8 cellular contexts compared by ENCODE assay signal in the genomic region with DNA sequence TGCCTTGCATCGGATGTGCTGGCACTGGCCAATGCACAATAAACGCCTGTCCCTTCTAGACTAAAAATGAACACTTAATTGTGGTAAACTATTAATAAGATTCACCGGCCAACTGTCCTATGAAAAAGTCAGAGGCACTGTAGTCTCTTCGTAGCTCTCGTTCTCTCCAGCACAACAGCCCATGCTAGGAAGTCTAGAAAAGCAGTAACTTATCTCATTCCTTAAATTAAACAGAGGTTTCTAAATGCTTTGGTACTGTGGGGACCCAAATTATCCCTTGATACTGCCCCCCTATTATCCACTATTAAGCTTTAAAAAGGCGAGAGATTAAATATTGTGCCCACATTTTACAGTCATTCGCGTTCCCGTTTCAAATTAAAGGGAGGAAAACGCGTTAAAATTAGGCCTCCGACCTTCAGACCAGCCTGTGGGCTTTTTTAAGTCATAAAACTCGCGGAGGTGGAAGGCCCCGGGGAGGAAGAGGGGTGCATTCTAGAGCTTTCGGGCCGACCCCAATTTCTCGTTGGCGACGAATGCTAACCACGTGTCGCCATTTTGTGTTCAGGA.
DNase-seq lines count a peak whose midpoint lies in the region; ATAC-seq lines count a peak whose summit lies in the region.

No MANE protein-coding gene starts in this region.

- ATAC-seq in stimulated activated effector memory CD8-positive, alpha-beta T cell treated with anti-CD3 and anti-CD28 coated beads, Interleukin-12 subunit alpha, Interleukin-12 subunit beta, amount 100 ng/mL, for 72 hours: no peak
- ATAC-seq in GM19023 (IDR thresholded peaks at IDR 0.05; ENCODE audit: unreplicated experiment): no peak
- ATAC-seq in HG02938 (IDR thresholded peaks at IDR 0.05; ENCODE audit: unreplicated experiment): no peak

- H3K4me3 ChIP-seq in iPS-11a (ENCODE audit: low read depth, low read length): peak overlapping the region; percentile 84

- peaks cover 95% of the 10 kb centered on the region for H3K36me3 Mint-ChIP-seq in stimulated activated effector memory CD8-positive, alpha-beta T cell treated with anti-CD3 and anti-CD28 coated beads, Interleukin-12 subunit alpha, Interleukin-12 subunit beta, amount 100 ng/mL, for 72 hours

- no peaks in the 10 kb centered on the region for H3K9me3 Mint-ChIP-seq in stimulated activated effector memory CD8-positive, alpha-beta T cell treated with anti-CD3 and anti-CD28 coated beads, Interleukin-12 subunit alpha, Interleukin-12 subunit beta, amount 100 ng/mL, for 72 hours

- H3K27ac Mint-ChIP-seq in stimulated activated effector memory CD8-positive, alpha-beta T cell treated with anti-CD3 and anti-CD28 coated beads, Interleukin-12 subunit alpha, Interleukin-12 subunit beta, amount 100 ng/mL, for 72 hours: peak overlapping the region; percentile 100

- peaks cover 55% of the 10 kb centered on the region for H3K4me1 Mint-ChIP-seq in stimulated activated effector memory CD8-positive, alpha-beta T cell treated with anti-CD3 and anti-CD28 coated beads, Interleukin-12 subunit alpha, Interleukin-12 subunit beta, amount 100 ng/mL, for 72 hours

- H3K4me3 Mint-ChIP-seq in stimulated activated effector memory CD8-positive, alpha-beta T cell treated with anti-CD3 and anti-CD28 coated beads, Interleukin-12 subunit alpha, Interleukin-12 subunit beta, amount 100 ng/mL, for 72 hours: peak overlapping the region; percentile 93

- peak; percentile 29 for DNase-seq in activated T-cell treated with anti-CD3 and anti-CD28 coated beads, Interleukin-2, amount 50 U/mL, for 1 hour
- DNase-seq in activated T-cell treated with anti-CD3 and anti-CD28 coated beads for 4 hours: no peak
- DNase-seq in activated CD8-positive, alpha-beta memory T cell treated with anti-CD3 and anti-CD28 coated beads, Interleukin-2, amount 50 U/mL, for 48 hours: peak; percentile 50
- DNase-seq in stimulated activated effector memory CD8-positive, alpha-beta T cell treated with anti-CD3 and anti-CD28 coated beads, Interleukin-12 subunit alpha, Interleukin-12 subunit beta, amount 100 ng/mL, for 72 hours (ENCODE audit: low spot score in 2 of 2): no peak
- DNase-seq in NCI-H2196 (lab: John Stamatoyannopoulos, UW; ENCODE audit: unreplicated experiment): no peak

Comparison
In these comparisons a context has a peak if more than half of its experiments do, and no peak if none do; other contexts are left out.
1. DNase-seq: peak in activated T-cell treated with anti-CD3 and anti-CD28 coated beads, Interleukin-2, amount 50 U/mL, for 1 hour (single experiment) and activated CD8-positive, alpha-beta memory T cell treated with anti-CD3 and anti-CD28 coated beads, Interleukin-2, amount 50 U/mL, for 48 hours (single experiment); none in activated T-cell treated with anti-CD3 and anti-CD28 coated beads for 4 hours (single experiment), stimulated activated effector memory CD8-positive, alpha-beta T cell treated with anti-CD3 and anti-CD28 coated beads, Interleukin-12 subunit alpha, Interleukin-12 subunit beta, amount 100 ng/mL, for 72 hours (0 of 2) and NCI-H2196 (single experiment).